ENCODE assay signal across 1 cellular context in the genomic region with DNA sequence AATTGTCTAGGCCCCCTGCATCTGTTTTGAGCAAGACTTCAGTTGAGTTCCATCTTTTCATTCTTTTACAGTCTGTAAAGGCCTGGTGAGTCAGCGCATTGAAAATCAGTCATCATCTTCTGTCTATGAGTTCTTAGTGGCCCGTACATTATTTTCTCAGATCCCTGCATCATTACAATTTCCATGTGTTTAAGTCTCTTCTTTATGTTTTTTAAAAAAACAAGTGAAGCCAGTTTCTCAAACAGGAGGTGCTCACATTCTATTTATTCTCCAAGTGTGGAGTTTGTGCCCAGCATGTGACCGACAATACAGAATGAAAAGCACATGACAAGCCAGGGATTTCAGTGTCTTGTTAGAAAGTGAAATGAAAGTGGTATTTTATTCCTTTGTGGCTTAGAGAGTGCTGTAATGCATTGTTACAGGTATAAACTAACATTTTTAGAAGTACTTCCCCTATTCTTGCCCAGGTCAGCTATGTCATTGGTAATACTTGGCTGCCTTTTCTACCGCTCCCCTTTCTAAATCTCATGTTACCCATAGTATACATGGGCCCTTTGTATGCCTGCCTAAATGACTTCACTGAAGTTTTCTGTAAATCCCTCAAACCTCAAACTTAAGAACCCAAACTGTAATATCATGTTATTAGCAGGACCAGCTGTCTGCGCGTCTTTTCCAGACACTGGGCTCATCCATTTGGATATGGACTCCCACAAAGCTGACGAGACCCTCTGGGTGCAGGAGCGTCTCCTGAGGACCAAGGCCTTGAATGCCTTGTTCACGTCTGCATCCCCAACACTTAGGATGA.
TF ChIP-seq lines count a peak whose summit lies in the region.

No MANE protein-coding gene starts in this region.

TF ChIP-seq in GM23338, 12 proteins besides CTCF, POLR2A, EP300 and RAD21 (continued from another document):
- no peak for TF ChIP-seq ZNF462 (CRISPR knock-in tag; IDR thresholded peaks at IDR 0.05)
